Comparison of ENCODE assay signal across 9 cellular contexts in the genomic region with DNA sequence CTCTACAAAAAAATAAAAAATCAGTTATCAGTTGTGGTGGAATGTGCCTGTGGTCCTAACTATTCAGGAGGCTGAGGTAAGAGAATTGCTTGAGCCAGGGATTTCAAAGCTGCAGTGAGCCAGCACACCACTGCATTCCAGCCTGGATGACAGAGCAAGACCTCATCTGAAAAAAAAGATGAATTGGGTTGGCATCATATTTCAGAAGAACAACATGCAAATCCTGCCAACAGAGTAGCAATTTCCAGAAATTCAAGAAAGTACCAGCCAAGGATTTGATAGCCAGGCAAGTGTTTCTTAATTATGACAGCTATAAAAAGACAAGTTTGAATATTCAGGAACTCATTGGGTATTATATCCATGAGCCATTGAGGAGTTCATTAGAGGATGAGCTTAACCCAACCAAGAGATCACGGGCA.
DNase-seq lines count a peak whose midpoint lies in the region; ATAC-seq, FAIRE-seq and TF ChIP-seq lines count a peak whose summit lies in the region.
"Had no signal": no experiment of that assay in that cellular context is flagged by ENCODE, and none has a peak within 500 bp of the region (broad histone marks: within the 10 kb centered on the region; RNA-seq: fewer than 3 reads in every experiment).

No MANE protein-coding gene starts in this region.

- H3K4me3 ChIP-seq in fibroblast of mammary gland (ENCODE audit: control insufficient read depth, low read depth, low read length): no peak overlapping the region
- H3K4me3 ChIP-seq in pancreas: no peak overlapping the region

- intact Hi-C loops in pancreas (cut with DNase I): no loop called here

- no peaks in the 10 kb centered on the region for H3K9me3 ChIP-seq in pancreas

- no peaks in the 10 kb centered on the region for H3K27me3 ChIP-seq in pancreas

- peak in 3 of 4 donors; percentile 39 to 56 (median 56) for ATAC-seq in pancreas

- WGBS in pancreas, 2 donors: 96 to 100% methylated on average over 1 of the region's 1 CpG

- H3K27ac ChIP-seq in pancreas: no peak overlapping the region

- no peak for TF ChIP-seq CTCF in fibroblast of mammary gland (conservative IDR thresholded peaks at IDR 0.05; ENCODE audit: control insufficient read depth, insufficient read depth, low read depth, low read length)
- TF ChIP-seq CTCF in pancreas (IDR thresholded peaks at IDR 0.05): no peak

- DNase-seq in ELR (ENCODE audit: low read depth): peak; percentile 78
- peak; percentile 44 for DNase-seq in RPMI7951 (ENCODE audit: low read depth)
- peak; percentile 77 for DNase-seq in fibroblast of mammary gland (ENCODE audit: low read depth)
- no peak for DNase-seq in pancreas
- DNase-seq in inferior parietal cortex (ENCODE audit: extremely low spot score): no peak
- DNase-seq in ureter (ENCODE audit: low spot score): no peak
- DNase-seq in NCI-H524 treated with DMSO at 0.1 percent for 48 hours (lab: John Stamatoyannopoulos, UW): no peak
- DNase-seq in MV-4-11 (lab: John Stamatoyannopoulos, UW): no peak
- DNase-seq: effector CD8-positive, alpha-beta T cell had no signal

- FAIRE-seq in pancreas (lab: Jason Lieb, UNC): no peak

- peaks cover 0 to 10% (median 0%) of the 10 kb centered on the region in 3 donors for H3K36me3 ChIP-seq in pancreas

- no peaks in the 10 kb centered on the region for H3K4me1 ChIP-seq in pancreas

Comparison
In these comparisons a context has a peak if more than half of its experiments do, and no peak if none do; other contexts are left out.
1. DNase-seq: peak in ELR (single experiment), RPMI7951 (single experiment) and fibroblast of mammary gland (single experiment); none in pancreas (0 of 6), inferior parietal cortex (single experiment), ureter (single experiment), NCI-H524 treated with DMSO at 0.1 percent for 48 hours (single experiment) and MV-4-11 (single experiment).